ENCODE assay signal across 1 cellular context in genomic region chr1:15417365-15417934, GRCh38.
TF ChIP-seq lines count a peak whose summit lies in the region.

No MANE protein-coding gene starts in this region.

TF ChIP-seq in GM12878, 131 proteins besides CTCF, POLR2A, EP300 and RAD21 (continues in another document):
- no peak for TF ChIP-seq IRF3 (IDR thresholded peaks at IDR 0.05)
- TF ChIP-seq ATF2 (IDR thresholded peaks at IDR 0.05; ENCODE audit: low read length): peak; percentile 47; the same call in 1 of the 2 replicates
- no peak for TF ChIP-seq E2F4 (IDR thresholded peaks at IDR 0.05; ENCODE audit: low read depth, low read length)
- TF ChIP-seq ZNF592 (IDR thresholded peaks at IDR 0.05): no peak
- no peak for TF ChIP-seq USF1 (IDR thresholded peaks at IDR 0.05; ENCODE audit: borderline replicate concordance, extremely low read length, insufficient read depth, low read depth, low read length)
- TF ChIP-seq SUPT20H (IDR thresholded peaks at IDR 0.05; ENCODE audit: borderline replicate concordance, control insufficient read depth, low read depth, low read length): no peak
- TF ChIP-seq TAF1 (IDR thresholded peaks at IDR 0.05; ENCODE audit: borderline replicate concordance, low read depth, low read length): no peak
- TF ChIP-seq YY1 (IDR thresholded peaks at IDR 0.05; ENCODE audit: low read depth, low read length): no peak
- TF ChIP-seq ZBTB11 (CRISPR knock-in tag; IDR thresholded peaks at IDR 0.05): no peak
- TF ChIP-seq NFYA (IDR thresholded peaks at IDR 0.05; ENCODE audit: borderline replicate concordance, low read depth, low read length): no peak
- peak; percentile 57; the same call in 1 of the 2 replicates for TF ChIP-seq GATAD2B (conservative IDR thresholded peaks at IDR 0.05; ENCODE audit: low read depth)
- peak; percentile 71 for TF ChIP-seq CHD2 (IDR thresholded peaks at IDR 0.05; ENCODE audit: borderline replicate concordance, low read depth, low read length)
- no peak for TF ChIP-seq FOXK2 (IDR thresholded peaks at IDR 0.05)
- TF ChIP-seq ZNF217 (IDR thresholded peaks at IDR 0.05): no peak
- TF ChIP-seq TBL1XR1 (IDR thresholded peaks at IDR 0.05; ENCODE audit: low read depth, low read length): peak; percentile 31; the same call in 1 of the 2 replicates
- TF ChIP-seq ZNF24 (IDR thresholded peaks at IDR 0.05): no peak
- no peak for TF ChIP-seq POLR2AphosphoS5 (IDR thresholded peaks at IDR 0.05; ENCODE audit: low read length)
- TF ChIP-seq IKZF1 (conservative IDR thresholded peaks at IDR 0.05): peak; percentile 96
- TF ChIP-seq ETV6 (conservative IDR thresholded peaks at IDR 0.05 in 1 of 2, IDR thresholded peaks at IDR 0.05 in 1 of 2; ENCODE audit: borderline replicate concordance in 1 of 2, low read depth in 1 of 2): peak in 1 of 2 experiments; percentile 93; a peak in 2 of 4 replicates
- no peak for TF ChIP-seq ATF7 (IDR thresholded peaks at IDR 0.05; ENCODE audit: low read depth)
- TF ChIP-seq NBN (IDR thresholded peaks at IDR 0.05): no peak
- TF ChIP-seq CBX5 (IDR thresholded peaks at IDR 0.05; ENCODE audit: low read depth): no peak
- no peak for TF ChIP-seq SIX5 (IDR thresholded peaks at IDR 0.05; ENCODE audit: low read depth, low read length, severe bottlenecking)
- TF ChIP-seq HCFC1 (IDR thresholded peaks at IDR 0.05; ENCODE audit: low read length): no peak
- peak; percentile 87 for TF ChIP-seq JUND (IDR thresholded peaks at IDR 0.05; ENCODE audit: low read depth, low read length)
- no peak for TF ChIP-seq ELK1 (IDR thresholded peaks at IDR 0.05; ENCODE audit: low read depth, low read length)
- TF ChIP-seq TCF12 (IDR thresholded peaks at IDR 0.05; ENCODE audit: low read depth, low read length): 0 out of 2 replicates have a peak, but pooled peaks have one; percentile 2
- TF ChIP-seq SKIL (IDR thresholded peaks at IDR 0.05; ENCODE audit: low read depth, poor library complexity, severe bottlenecking): no peak
- no peak for TF ChIP-seq SMAD1 (IDR thresholded peaks at IDR 0.05; ENCODE audit: low read depth, partially characterized antibody)
- no peak for TF ChIP-seq STAT3 (IDR thresholded peaks at IDR 0.05; ENCODE audit: low read depth, low read length)
- 0 out of 2 replicates have a peak, but pooled peaks have one; percentile 47 for TF ChIP-seq MTA2 (IDR thresholded peaks at IDR 0.05; ENCODE audit: low read depth)
- no peak for TF ChIP-seq PAX8 (IDR thresholded peaks at IDR 0.05)
- TF ChIP-seq EED (IDR thresholded peaks at IDR 0.05; ENCODE audit: low read depth): peak; percentile 96
- TF ChIP-seq KLF5 (IDR thresholded peaks at IDR 0.05; ENCODE audit: partially characterized antibody): no peak
- no peak for TF ChIP-seq HDAC6 (IDR thresholded peaks at IDR 0.05; ENCODE audit: unreplicated experiment)
- TF ChIP-seq TCF7 (IDR thresholded peaks at IDR 0.05; ENCODE audit: borderline replicate concordance): no peak
- no peak for TF ChIP-seq KAT2A (conservative IDR thresholded peaks at IDR 0.05; ENCODE audit: control insufficient read depth, low read depth, low read length)
- TF ChIP-seq BCL11A (IDR thresholded peaks at IDR 0.05; ENCODE audit: low read depth, low read length): peak; percentile 72
- TF ChIP-seq NR2F1 (conservative IDR thresholded peaks at IDR 0.05): peak; percentile 73
- TF ChIP-seq IKZF2 (IDR thresholded peaks at IDR 0.05): peak; percentile 92 to 95
- TF ChIP-seq FOS (IDR thresholded peaks at IDR 0.05; ENCODE audit: borderline replicate concordance, extremely low read depth, insufficient read length): no peak
- TF ChIP-seq PBX3 (IDR thresholded peaks at IDR 0.05; ENCODE audit: insufficient replicate concordance, low read depth, low read length): no peak
- TF ChIP-seq JUNB (IDR thresholded peaks at IDR 0.05): peak; percentile 89
- TF ChIP-seq BHLHE40 (IDR thresholded peaks at IDR 0.05; ENCODE audit: borderline replicate concordance in 1 of 2, low read depth in 2 of 2, low read length in 1 of 2): 0 out of 4 replicates have a peak, but pooled peaks of 1 of the 2 experiments have one; percentile 13
- TF ChIP-seq MYC (IDR thresholded peaks at IDR 0.05; ENCODE audit: insufficient read depth, insufficient read length, insufficient replicate concordance, low read length, severe bottlenecking): no peak
- peak; percentile 47; the same call in 1 of the 2 replicates for TF ChIP-seq MEF2A (IDR thresholded peaks at IDR 0.05; ENCODE audit: insufficient read depth, low read depth, low read length)
- peak; percentile 95 for TF ChIP-seq RUNX3 (IDR thresholded peaks at IDR 0.05; ENCODE audit: low read length)
- peak; percentile 53; the same call in 1 of the 2 replicates for TF ChIP-seq RELB (IDR thresholded peaks at IDR 0.05; ENCODE audit: low read depth)
